ENCODE assay signal across 8 cellular contexts in the genomic region with DNA sequence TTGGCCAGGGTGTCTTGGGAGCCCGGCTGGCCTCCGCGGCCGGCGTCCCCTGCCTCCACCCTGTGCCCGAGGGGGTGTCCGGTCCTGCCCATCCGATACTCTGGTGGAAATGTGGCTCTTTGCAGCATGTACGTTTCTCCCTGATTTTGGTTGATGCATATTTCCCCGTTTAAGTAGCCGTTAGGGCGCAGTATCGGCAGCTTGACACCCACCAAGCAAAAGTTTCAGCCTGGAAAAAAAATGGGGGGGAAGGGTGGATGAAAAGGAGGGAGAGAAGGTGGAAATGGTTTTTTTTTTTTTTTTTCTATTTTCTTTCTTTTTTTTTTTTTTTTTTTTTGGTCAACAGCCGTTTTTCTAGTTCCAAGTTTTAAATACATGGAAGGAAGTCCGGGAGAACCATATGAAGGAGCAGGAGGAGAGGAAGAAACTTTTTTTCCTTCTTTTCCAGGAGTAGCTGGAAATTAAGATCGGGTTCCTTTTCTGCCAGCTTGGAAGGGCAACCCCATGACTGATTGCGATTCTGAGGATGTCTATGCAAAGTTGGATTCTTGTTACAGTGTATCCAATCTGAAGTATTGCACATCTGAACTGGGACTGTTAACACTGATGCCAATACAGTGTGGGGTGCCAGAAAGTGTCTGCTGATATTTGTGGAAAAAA. TPM values are rescaled to one million over a fixed set of nuclear protein-coding genes. Genes with fewer than 3 reads are reported as not detected.
DNase-seq lines count a peak whose midpoint lies in the region; ATAC-seq, FAIRE-seq and TF ChIP-seq lines count a peak whose summit lies in the region.

No MANE protein-coding gene starts in this region.

- no peak for FAIRE-seq in K562 (lab: Jason Lieb, UNC)

- H3K27ac ChIP-seq in K562 (ENCODE audit: extremely low read depth, low read depth, low read length) (peak overlapping the region; percentile 84), liver (ENCODE audit: low read depth in 1 of 2, low read length in 2 of 2) (peak overlapping the region; percentile 87 to 99), tibial artery (peak overlapping the region; percentile 79 to 94)

- H3K27me3 ChIP-seq in K562 (ENCODE audit: control insufficient read depth in 2 of 2, insufficient read depth in 2 of 2, low read length in 2 of 2) (no peaks in the 10 kb centered on the region), liver (ENCODE audit: control insufficient read depth in 4 of 4, insufficient read depth in 4 of 4, low read length in 3 of 4) (no peaks in the 10 kb centered on the region), tibial artery (no peaks in the 10 kb centered on the region)

- TF ChIP-seq EP300 in K562 (IDR thresholded peaks at IDR 0.05; ENCODE audit: low read length): no peak

- H2AFZ ChIP-seq in K562 (ENCODE audit: low read depth, low read length): no peak overlapping the region; the same call in 1 of the 2 replicates

- CTCF ChIA-PET in K562 (lab: Yijun Ruan, JAX; ENCODE audit: low intra/inter-chr PET ratio): interaction anchor here (0.6 to 1.1 kb wide), 2 partner anchors 8 to 120 kb away, joined by 3 read pairs; no protein-coding TSS in a partner anchor

- TF ChIP-seq CTCF in K562 (IDR thresholded peaks at IDR 0.05 in 2 of 3, conservative IDR thresholded peaks at IDR 0.05 in 1 of 3; ENCODE audit: insufficient read depth in 2 of 3, low read depth in 1 of 3, low read length in 3 of 3) (no peak), liver (IDR thresholded peaks at IDR 0.05; ENCODE audit: low read depth, low read length, missing input control) (no peak), tibial artery (IDR thresholded peaks at IDR 0.05) (no peak)

- H3K36me3 ChIP-seq in K562 (ENCODE audit: control insufficient read depth, insufficient read depth, low read length) (peaks cover 36% of the 10 kb centered on the region), liver (ENCODE audit: control insufficient read depth in 4 of 4, insufficient read depth in 3 of 4, low read depth in 1 of 4, low read length in 3 of 4) (no peaks in the 10 kb centered on the region), tibial artery (no peaks in the 10 kb centered on the region)

- ATAC-seq in K562 (peak; percentile 4), HG03097 (IDR thresholded peaks at IDR 0.05; ENCODE audit: low FRiP score, unreplicated experiment) (no peak), HG02798 (IDR thresholded peaks at IDR 0.05; ENCODE audit: poor library complexity, unreplicated experiment) (no peak)

- DNase-seq in DMS 273 (lab: John Stamatoyannopoulos, UW; ENCODE audit: unreplicated experiment): peak; percentile 71
- DNase-seq in M059J (ENCODE audit: low read depth): peak; percentile 66
- peak in 2 of 4 experiments; percentile 32 to 53 for DNase-seq in K562 (ENCODE audit: extremely low read depth in 1 of 4, low spot score in 3 of 4)
- no peak for DNase-seq in tibial artery
- no peak for DNase-seq in stimulated activated naive CD4-positive, alpha-beta T cell treated with Interleukin-2 at 50 U/mL for 16 hours (lab: John Stamatoyannopoulos, UW)

- H3K9me3 ChIP-seq in K562 (replicated peaks; ENCODE audit: control insufficient read depth, insufficient read depth, low read depth, low read length) (no peaks in the 10 kb centered on the region), liver (ENCODE audit: control insufficient read depth in 4 of 4, low read length in 3 of 4) (no peaks in the 10 kb centered on the region), tibial artery (no peaks in the 10 kb centered on the region)

- WGBS in K562 (ENCODE audit: insufficient coverage, low coverage, missing lambda C conversion rate): 1% methylated on average over 17 of the region's 17 CpGs
- whole genome bisulfite sequencing in liver: 9% methylated on average over 17 of the region's 17 CpGs

- peak overlapping the region; percentile 95 for H3K4me2 ChIP-seq in K562 (ENCODE audit: insufficient read depth, low read length)

- BruUV-seq in K562 (replicated peaks; lab: Mats Ljungman, UMichigan): no TSS peak

- H3K4me3 ChIP-seq in K562 (peak overlapping the region; percentile 88), liver (ENCODE audit: low read depth in 1 of 3, low read length in 3 of 3) (peak overlapping the region; percentile 86 to 98 (median 94)), tibial artery (peak overlapping the region; percentile 71 to 97)

- no peaks in the 10 kb centered on the region for H3K9me1 ChIP-seq in K562 (ENCODE audit: control insufficient read depth, insufficient read depth, low read length)

- H3K9ac ChIP-seq in K562 (ENCODE audit: insufficient read depth in 1 of 2, low read depth in 2 of 2, low read length in 2 of 2) (peak overlapping the region; percentile 84 to 99), liver (ENCODE audit: low read depth in 1 of 2, low read length in 2 of 2) (peak overlapping the region in 1 of 2 donors; percentile 1)

- POLR2A ChIA-PET in K562 (lab: Yijun Ruan, JAX): interaction anchor here (1.1 kb wide), 1 partner anchor 9 kb away, joined by 3 read pairs; no protein-coding TSS in a partner anchor

- 0 out of 2 replicates have a peak, but pooled peaks have one; percentile 7 for TF ChIP-seq POLR2A in K562 (conservative IDR thresholded peaks at IDR 0.05)

- TF ChIP-seq RAD21 in K562 (CRISPR knock-in tag; conservative IDR thresholded peaks at IDR 0.05 in 1 of 2, IDR thresholded peaks at IDR 0.05 in 1 of 2) (no peak), liver (IDR thresholded peaks at IDR 0.05) (no peak)

- intact Hi-C loops in K562 (cut with micrococcal nuclease): loop anchor here (2.0 to 10.0 kb wide), 3 partner anchors 431 to 889 kb away; no protein-coding TSS in a partner anchor
- intact Hi-C loops in tibial artery (cut with DNase I; ENCODE audit: low total_unique reads): loop anchor here (5.0 kb wide), 1 partner anchor 111 kb away; no protein-coding TSS in a partner anchor

- H3K79me2 ChIP-seq in K562 (ENCODE audit: control insufficient read depth, insufficient read depth, low read length): peaks cover 65% of the 10 kb centered on the region

- H3K4me1 ChIP-seq in K562 (replicated peaks in 1 of 2; ENCODE audit: control insufficient read depth in 2 of 2, insufficient read depth in 2 of 2, low read length in 2 of 2) (peaks cover 13 to 24% of the 10 kb centered on the region in 2 experiments; a peak in 4 of 5 replicates), liver (ENCODE audit: control insufficient read depth in 4 of 4, insufficient read depth in 4 of 4, low read length in 3 of 4) (peaks cover 5 to 36% (median 20%) of the 10 kb centered on the region in 4 donors), tibial artery (peaks cover 0 to 33% (median 20%) of the 10 kb centered on the region in 4 donors)

- in situ Hi-C loops in K562 (cut with MboI): no loop called here

- no peaks in the 10 kb centered on the region; the same call in 1 of the 2 replicates for H4K20me1 ChIP-seq in K562 (replicated peaks; ENCODE audit: control insufficient read depth, insufficient read depth, low read length)

TF ChIP-seq in K562, 482 proteins besides CTCF, POLR2A, EP300 and RAD21 (continues in another document):
- TF ChIP-seq CCAR2 (IDR thresholded peaks at IDR 0.05; ENCODE audit: low read depth, low read length): no peak
- no peak for TF ChIP-seq NCOA2 (IDR thresholded peaks at IDR 0.05; ENCODE audit: partially characterized antibody in 2 of 2)
- no peak for TF ChIP-seq U2AF2 (optimal IDR thresholded peaks at IDR 0.05; ENCODE audit: low read depth, low read length)

TF ChIP-seq in liver, 16 proteins besides CTCF, POLR2A, EP300 and RAD21 (continues in another document):
- TF ChIP-seq RXRA (IDR thresholded peaks at IDR 0.05): no peak
- TF ChIP-seq, protein P1, sequence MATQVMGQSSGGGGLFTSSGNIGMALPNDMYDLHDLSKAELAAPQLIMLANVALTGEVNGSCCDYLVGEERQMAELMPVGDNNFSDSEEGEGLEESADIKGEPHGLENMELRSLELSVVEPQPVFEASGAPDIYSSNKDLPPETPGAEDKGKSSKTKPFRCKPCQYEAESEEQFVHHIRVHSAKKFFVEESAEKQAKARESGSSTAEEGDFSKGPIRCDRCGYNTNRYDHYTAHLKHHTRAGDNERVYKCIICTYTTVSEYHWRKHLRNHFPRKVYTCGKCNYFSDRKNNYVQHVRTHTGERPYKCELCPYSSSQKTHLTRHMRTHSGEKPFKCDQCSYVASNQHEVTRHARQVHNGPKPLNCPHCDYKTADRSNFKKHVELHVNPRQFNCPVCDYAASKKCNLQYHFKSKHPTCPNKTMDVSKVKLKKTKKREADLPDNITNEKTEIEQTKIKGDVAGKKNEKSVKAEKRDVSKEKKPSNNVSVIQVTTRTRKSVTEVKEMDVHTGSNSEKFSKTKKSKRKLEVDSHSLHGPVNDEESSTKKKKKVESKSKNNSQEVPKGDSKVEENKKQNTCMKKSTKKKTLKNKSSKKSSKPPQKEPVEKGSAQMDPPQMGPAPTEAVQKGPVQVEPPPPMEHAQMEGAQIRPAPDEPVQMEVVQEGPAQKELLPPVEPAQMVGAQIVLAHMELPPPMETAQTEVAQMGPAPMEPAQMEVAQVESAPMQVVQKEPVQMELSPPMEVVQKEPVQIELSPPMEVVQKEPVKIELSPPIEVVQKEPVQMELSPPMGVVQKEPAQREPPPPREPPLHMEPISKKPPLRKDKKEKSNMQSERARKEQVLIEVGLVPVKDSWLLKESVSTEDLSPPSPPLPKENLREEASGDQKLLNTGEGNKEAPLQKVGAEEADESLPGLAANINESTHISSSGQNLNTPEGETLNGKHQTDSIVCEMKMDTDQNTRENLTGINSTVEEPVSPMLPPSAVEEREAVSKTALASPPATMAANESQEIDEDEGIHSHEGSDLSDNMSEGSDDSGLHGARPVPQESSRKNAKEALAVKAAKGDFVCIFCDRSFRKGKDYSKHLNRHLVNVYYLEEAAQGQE (IDR thresholded peaks at IDR 0.05): no peak
- TF ChIP-seq FOXA2 (IDR thresholded peaks at IDR 0.05): no peak

RNA-seq across cellular contexts. Expression of a gene that starts 1.5 kb away (rescaled TPM):
- total RNA-seq in M059J (2014; rRNA removed; shearing (Covaris generic)): 13.0 and 20.4 TPM in 2 replicates
- 16.2 and 18.9 TPM in 2 replicates for total RNA-seq in K562 (2011; cell fraction: chromatin; rRNA removed; ENCODE audit: low replicate concordance)
- 17.4 and 18.3 TPM in 2 replicates for total RNA-seq in K562 (2011; cell fraction: nucleolus; rRNA removed)
- 24.3 and 34.3 TPM in 2 replicates for total RNA-seq in K562 (2011; cell fraction: nucleoplasm; rRNA removed)
- 24.1 and 26.0 TPM in 2 replicates for total RNA-seq in K562 (2014; rRNA removed)
- 15.8 and 18.9 TPM in 2 replicates for total RNA-seq in K562 (2014; rRNA removed; fragmentation: Illumina TruSeq; extraction: Trizol)
- 17.2 and 17.6 TPM in 2 replicates for total RNA-seq in K562 (2015; rRNA removed; fragmentation: Illumina TruSeq; extraction: Trizol)
- total RNA-seq in K562 (2021): 27.9 and 30.0 TPM in 2 replicates
- 11.3 and 13.9 TPM in 2 replicates for polyA plus RNA-seq in K562 (2011; rRNA removed)
- polyA plus RNA-seq in K562 (2011; cell fraction: cytosol; rRNA removed): 14.5 and 18.0 TPM in 2 replicates
- polyA plus RNA-seq in K562 (2011; cell fraction: nucleus; rRNA removed): 9.8 and 12.2 TPM in 2 replicates
- 9.2 and 15.0 TPM in 2 replicates for polyA plus RNA-seq in K562 (2012)
- 9.4 and 9.8 TPM in 2 replicates for polyA plus RNA-seq in K562 (2014; fragmentation: Illumina TruSeq; extraction: Trizol)
- polyA plus RNA-seq in K562 (2014; fragmentation: Nextera tagmentation; extraction: Ambion mirVana): 10 to 100 TPM; 14.1 to 31.2 TPM
- polyA plus RNA-seq in K562 (2014; rRNA removed): 12.3 and 12.9 TPM in 2 replicates
- 25.3 and 30.5 TPM in 2 replicates for polyA minus RNA-seq in K562 (2011; rRNA and poly(A)+ RNA removed)
- 33.8 and 35.9 TPM in 2 replicates for polyA minus RNA-seq in K562 (2011; cell fraction: cytosol; rRNA and poly(A)+ RNA removed)
- polyA minus RNA-seq in K562 (2011; cell fraction: nucleus; rRNA and poly(A)+ RNA removed): 19.1 and 28.9 TPM in 2 replicates
- total RNA-seq in liver: 1 to 10 TPM; 3.9 to 7.8 TPM
- polyA plus RNA-seq in liver: 1 to 10 TPM; 1.3 to 2.4 TPM

Comparison
In these comparisons a context has a peak if more than half of its experiments do, and no peak if none do; other contexts are left out.
1. DNase-seq: peak in DMS 273 (single experiment) and M059J (single experiment); none in tibial artery (0 of 2) and stimulated activated naive CD4-positive, alpha-beta T cell treated with Interleukin-2 at 50 U/mL for 16 hours (single experiment).
2. Peak in every context shown above with its lines, with median percentiles within 50 percentile points of each other: H3K27ac ChIP-seq and H3K4me3 ChIP-seq.